In the genomic region with DNA sequence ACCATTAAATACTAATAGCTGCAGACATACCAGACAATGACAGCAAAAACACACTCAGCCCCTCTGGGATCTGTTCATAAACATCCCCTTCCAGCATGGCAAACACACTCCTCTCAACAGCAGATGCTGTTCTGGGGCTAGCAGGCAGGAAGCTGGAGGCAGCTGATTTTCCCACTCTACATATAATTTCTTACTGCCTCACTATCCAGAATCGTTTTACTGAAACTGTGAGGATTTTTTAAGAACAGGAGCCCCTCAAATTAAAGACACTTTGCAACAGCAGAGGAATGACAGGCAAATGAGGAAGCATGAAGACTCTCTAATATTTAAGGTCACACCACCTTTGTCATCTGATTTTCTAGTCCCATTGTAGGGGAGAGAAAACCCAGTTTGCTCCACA, we compare ENCODE assay signal across 12 cellular contexts. TPM values are rescaled to one million over a fixed set of nuclear protein-coding genes. Genes with fewer than 3 reads are reported as not detected.
DNase-seq lines count a peak whose midpoint lies in the region; ATAC-seq, FAIRE-seq and TF ChIP-seq lines count a peak whose summit lies in the region.
"Had no signal": no experiment of that assay in that cellular context is flagged by ENCODE, and none has a peak within 500 bp of the region (broad histone marks: within the 10 kb centered on the region; RNA-seq: fewer than 3 reads in every experiment).

No MANE protein-coding gene starts in this region.

- intact Hi-C loops in pancreas (cut with DNase I) = no loop called here

- no peak for FAIRE-seq in pancreas (lab: Jason Lieb, UNC)
- FAIRE-seq: TTC549 had no signal

- no peak overlapping the region for H3K4me3 Mint-ChIP-seq in osteocyte (ENCODE audit: unreplicated experiment)
- H3K4me3 Mint-ChIP-seq: activated naive CD4-positive, alpha-beta T cell treated with anti-CD3 and anti-CD28 coated beads, Interleukin-2, amount 10 ng/mL, durations not matched to agents 7 days and 5 days had no signal

- no peaks in the 10 kb centered on the region for H3K9me3 Mint-ChIP-seq in osteocyte (ENCODE audit: unreplicated experiment)
- H3K9me3 Mint-ChIP-seq: activated naive CD4-positive, alpha-beta T cell treated with anti-CD3 and anti-CD28 coated beads, Interleukin-2, amount 10 ng/mL, durations not matched to agents 7 days and 5 days had no signal

- no peaks in the 10 kb centered on the region for H3K27me3 ChIP-seq in pancreas
- H3K27me3 ChIP-seq: testis had no signal

- H3K4me1 Mint-ChIP-seq in osteocyte (ENCODE audit: unreplicated experiment) = peaks cover 38% of the 10 kb centered on the region

- 16 to 24% methylated on average over 1 of the region's 1 CpG for WGBS in pancreas, 2 donors

- H3K36me3 ChIP-seq in pancreas = no peaks in the 10 kb centered on the region

- H3K27ac Mint-ChIP-seq in osteocyte (ENCODE audit: unreplicated experiment) = peak overlapping the region; percentile 53
- H3K27ac Mint-ChIP-seq: activated naive CD4-positive, alpha-beta T cell treated with anti-CD3 and anti-CD28 coated beads, Interleukin-2, amount 10 ng/mL, durations not matched to agents 7 days and 5 days had no signal

- no peak overlapping the region for H3K27ac ChIP-seq in pancreas
- H3K27ac ChIP-seq: testis had no signal

- TF ChIP-seq CTCF in osteocyte (IDR thresholded peaks at IDR 0.05) (no peak), pancreas (IDR thresholded peaks at IDR 0.05) (no peak)

- peaks cover 7% of the 10 kb centered on the region for H3K36me3 Mint-ChIP-seq in osteocyte (ENCODE audit: unreplicated experiment)
- H3K36me3 Mint-ChIP-seq: activated naive CD4-positive, alpha-beta T cell treated with anti-CD3 and anti-CD28 coated beads, Interleukin-2, amount 10 ng/mL, durations not matched to agents 7 days and 5 days had no signal

- no peaks in the 10 kb centered on the region for H3K27me3 Mint-ChIP-seq in osteocyte (ENCODE audit: unreplicated experiment)

- ATAC-seq in HG02798 (IDR thresholded peaks at IDR 0.05; ENCODE audit: poor library complexity, unreplicated experiment) (no peak), pancreas (no peak), GM21381 (IDR thresholded peaks at IDR 0.05; ENCODE audit: unreplicated experiment) (no peak)

- peak; percentile 3 for DNase-seq in NAMALWA (ENCODE audit: low spot score)
- DNase-seq in NCI-H345 (lab: John Stamatoyannopoulos, UW) = peak; percentile 19
- DNase-seq in globus pallidus (ENCODE audit: low spot score) = peak; percentile 60
- DNase-seq in osteocyte (ENCODE audit: extremely low spot score, unreplicated experiment) = no peak
- no peak for DNase-seq in pancreas
- DNase-seq: activated naive CD4-positive, alpha-beta T cell treated with anti-CD3 and anti-CD28 coated beads, Interleukin-2, amount 10 ng/mL, durations not matched to agents 7 days and 5 days; DND-41; kidney glomerular epithelial cell; testis had no signal

- H3K9me3 ChIP-seq in pancreas = no peaks in the 10 kb centered on the region
- H3K9me3 ChIP-seq: testis had no signal

- no peak overlapping the region for H3K4me3 ChIP-seq in pancreas
- H3K4me3 ChIP-seq: testis had no signal

- peaks cover 0 to 2% (median 0%) of the 10 kb centered on the region in 3 donors for H3K4me1 ChIP-seq in pancreas

RNA-seq across cellular contexts. Expression of gene MAPK10, which starts 2.2 kb away (rescaled TPM):
- total RNA-seq in osteocyte (16.2 and 19.2 TPM in 2 replicates), pancreas (10 to 100 TPM in 3 of 6 donors, 1 to 10 TPM in 3; 5.1 to 11.6 (median 9.9) TPM)
- polyA plus RNA-seq in pancreas = 10 to 100 TPM in 1 of 2 donors, 1 to 10 TPM in 1; 6.3 to 20.7 TPM

Comparison
In these comparisons a context has a peak if more than half of its experiments do, and no peak if none do; other contexts are left out.
1. DNase-seq: peak in NAMALWA (single experiment), NCI-H345 (single experiment) and globus pallidus (single experiment); none in osteocyte (single experiment) and pancreas (0 of 6).